In the genomic region with DNA sequence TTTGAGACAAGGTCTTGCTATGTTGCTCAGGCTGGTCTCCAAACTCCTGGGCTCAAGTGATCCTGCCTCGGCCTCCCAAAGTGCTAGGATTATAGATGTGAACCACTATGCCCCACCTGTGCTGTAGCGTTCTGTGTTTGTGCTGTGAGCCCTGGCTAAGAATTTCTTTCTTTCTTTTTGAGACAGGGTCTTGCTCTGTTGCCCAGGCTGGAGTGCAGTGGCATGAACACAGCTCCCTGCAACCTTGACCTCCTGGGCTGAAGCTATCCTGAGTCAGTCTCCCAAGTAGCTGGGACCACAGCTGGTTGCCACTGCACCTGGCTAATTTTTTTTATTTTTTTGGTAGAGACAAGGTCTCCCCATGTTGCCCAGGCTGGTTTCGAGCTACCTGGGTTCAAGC, we compare ENCODE assay signal across 16 cellular contexts. TPM values are rescaled to one million over a fixed set of nuclear protein-coding genes. Genes with fewer than 3 reads are reported as not detected.
"Had no signal": no experiment of that assay in that cellular context is flagged by ENCODE, and none has a peak within 500 bp of the region (broad histone marks: within the 10 kb centered on the region; RNA-seq: fewer than 3 reads in every experiment).

No MANE protein-coding gene starts in this region.

- H3K4me3 Mint-ChIP-seq: activated CD4-positive, alpha-beta memory T cell treated with anti-CD3 and anti-CD28 coated beads for 36 hours; activated naive CD8-positive, alpha-beta T cell treated with anti-CD3 and anti-CD28 coated beads for 36 hours; T-helper 17 cell had no signal

- H3K27me3 ChIP-seq: brain microvascular endothelial cell, dorsolateral prefrontal cortex, esophagus squamous epithelium, left lung had no signal

- DNase-seq: activated CD4-positive, alpha-beta memory T cell treated with anti-CD3 and anti-CD28 coated beads for 36 hours; activated CD4-positive, CD25-positive, alpha-beta regulatory T cell treated with anti-CD3 and anti-CD28 coated beads, Interleukin-2, amount 50 U/mL, for 72 hours; activated gamma-delta T cell; activated naive CD8-positive, alpha-beta T cell treated with anti-CD3 and anti-CD28 coated beads for 36 hours; activated T-cell treated with anti-CD3 and anti-CD28 coated beads, Interleukin-2, amount 50 U/mL, for 48 hours; brain microvascular endothelial cell; dorsolateral prefrontal cortex; esophagus squamous epithelium; foreskin fibroblast; left lung; stimulated activated CD4-positive, alpha-beta T cell treated with anti-CD3 and anti-CD28 coated beads, Interleukin-2, amount 100 ng/mL, for 24 hours; stimulated activated naive CD4-positive, alpha-beta T cell treated with Interleukin-2 at 50 U/mL for 16 hours; T-helper 17 cell had no signal

- H3K4me3 ChIP-seq: dorsolateral prefrontal cortex, esophagus squamous epithelium, left lung had no signal

- H3K36me3 Mint-ChIP-seq: activated CD4-positive, alpha-beta memory T cell treated with anti-CD3 and anti-CD28 coated beads for 36 hours; activated naive CD8-positive, alpha-beta T cell treated with anti-CD3 and anti-CD28 coated beads for 36 hours had no signal

- ATAC-seq: left lung, sciatic nerve, T-helper 17 cell had no signal

- H3K4me1 ChIP-seq: left lung, parathyroid adenoma had no signal

- H3K4me1 Mint-ChIP-seq: activated naive CD8-positive, alpha-beta T cell treated with anti-CD3 and anti-CD28 coated beads for 36 hours; T-helper 17 cell had no signal

- H3K36me3 ChIP-seq: brain microvascular endothelial cell, esophagus squamous epithelium, left lung had no signal

- H3K27me3 Mint-ChIP-seq: activated naive CD8-positive, alpha-beta T cell treated with anti-CD3 and anti-CD28 coated beads for 36 hours had no signal

- H3K27ac Mint-ChIP-seq: activated CD4-positive, alpha-beta memory T cell treated with anti-CD3 and anti-CD28 coated beads for 36 hours; activated naive CD8-positive, alpha-beta T cell treated with anti-CD3 and anti-CD28 coated beads for 36 hours; T-helper 17 cell had no signal

- H3K27ac ChIP-seq: brain microvascular endothelial cell, dorsolateral prefrontal cortex, parathyroid adenoma had no signal

- H3K9me3 Mint-ChIP-seq: activated CD4-positive, alpha-beta memory T cell treated with anti-CD3 and anti-CD28 coated beads for 36 hours; activated naive CD8-positive, alpha-beta T cell treated with anti-CD3 and anti-CD28 coated beads for 36 hours had no signal

- H3K9me3 ChIP-seq: esophagus squamous epithelium, left lung had no signal

RNA-seq across cellular contexts. Expression of gene AGR2, which starts 39.9 kb away (rescaled TPM):
- total RNA-seq: activated CD4-positive, alpha-beta memory T cell treated with anti-CD3 and anti-CD28 coated beads for 36 hours; activated naive CD8-positive, alpha-beta T cell treated with anti-CD3 and anti-CD28 coated beads for 36 hours; myocyte; T-helper 17 cell had no signal
